In genomic region chr1:158999301-159000069, GRCh38 we compare ENCODE assay signal across 8 cellular contexts. TPM values are rescaled to one million over a fixed set of nuclear protein-coding genes. Genes with fewer than 3 reads are reported as not detected.
DNase-seq lines count a peak whose midpoint lies in the region; ATAC-seq and TF ChIP-seq lines count a peak whose summit lies in the region.

No MANE protein-coding gene starts in this region.

- peak overlapping the region; percentile 58 for H3K4me3 ChIP-seq in neural progenitor cell

- no peaks in the 10 kb centered on the region for H3K36me3 ChIP-seq in neural progenitor cell

- TF ChIP-seq CTCF in neural progenitor cell (IDR thresholded peaks at IDR 0.05), result no peak

- peak overlapping the region; percentile 94 for H3K27ac Mint-ChIP-seq in neural progenitor cell

- no peaks in the 10 kb centered on the region for H3K27me3 ChIP-seq in neural progenitor cell

- peaks cover 11% of the 10 kb centered on the region for H3K4me1 ChIP-seq in neural progenitor cell

- no peaks in the 10 kb centered on the region for H3K79me2 ChIP-seq in neural progenitor cell (ENCODE audit: low read depth)

- H3K27me3 Mint-ChIP-seq in neural progenitor cell (ENCODE audit: insufficient read depth, low read depth), result no peaks in the 10 kb centered on the region

- peaks cover 15% of the 10 kb centered on the region for H3K4me1 Mint-ChIP-seq in neural progenitor cell

- H2AFZ ChIP-seq in neural progenitor cell (replicated peaks), result peak overlapping the region; percentile 68

- H3K9ac ChIP-seq in neural progenitor cell, result no peak overlapping the region

- ATAC-seq in HG02884 (IDR thresholded peaks at IDR 0.05; ENCODE audit: unreplicated experiment), result no peak

- H3K4me3 Mint-ChIP-seq in neural progenitor cell, result peak overlapping the region; percentile 80

- H3F3A ChIP-seq in neural progenitor cell (ENCODE audit: low read depth), result peaks cover 15% of the 10 kb centered on the region

- no peaks in the 10 kb centered on the region for H4K20me1 ChIP-seq in neural progenitor cell (ENCODE audit: low read depth)

- peak overlapping the region; percentile 80 for H3K4me2 ChIP-seq in neural progenitor cell

- no peaks in the 10 kb centered on the region for H3K9me3 ChIP-seq in neural progenitor cell (ENCODE audit: low read depth)

- H3K9me3 Mint-ChIP-seq in neural progenitor cell, result no peaks in the 10 kb centered on the region

- peak overlapping the region; percentile 74 for H3K27ac ChIP-seq in neural progenitor cell

- peak; percentile 98 for DNase-seq in EH (ENCODE audit: low read depth)
- DNase-seq in SK-N-DZ (ENCODE audit: low spot score), result peak; percentile 54
- peak; percentile 97 for DNase-seq in foreskin melanocyte
- peak; percentile 90 for DNase-seq in neural progenitor cell (ENCODE audit: low spot score)
- DNase-seq in activated gamma-delta T cell (lab: John Stamatoyannopoulos, UW), result no peak
- DNase-seq in NCI-H187 treated with DMSO at 0.1 percent for 48 hours (lab: John Stamatoyannopoulos, UW), result no peak
- DNase-seq in NCI-H748 (lab: John Stamatoyannopoulos, UW; ENCODE audit: unreplicated experiment), result no peak

- H3K36me3 Mint-ChIP-seq in neural progenitor cell, result no peaks in the 10 kb centered on the region

RNA-seq across cellular contexts. Expression of gene IFI16, which starts 10.2 kb away (rescaled TPM):
- 0.30 and 0.88 TPM in 2 replicates for polyA plus RNA-seq in SK-N-DZ (2014; cell fraction: cytosol; rRNA removed)
- polyA plus RNA-seq in SK-N-DZ (2014; cell fraction: nucleus; rRNA removed), result 0.91 and 1.1 TPM in 2 replicates
- 4.0 and 5.4 TPM in 2 replicates for total RNA-seq in neural progenitor cell (ENCODE audit: low replicate concordance)

Comparison
In these comparisons a context has a peak if more than half of its experiments do, and no peak if none do; other contexts are left out.
1. DNase-seq: peak in EH (single experiment), SK-N-DZ (single experiment), foreskin melanocyte (single experiment) and neural progenitor cell (single experiment); none in activated gamma-delta T cell (single experiment), NCI-H187 treated with DMSO at 0.1 percent for 48 hours (single experiment) and NCI-H748 (single experiment).